21 cellular contexts compared by ENCODE assay signal in the genomic region with DNA sequence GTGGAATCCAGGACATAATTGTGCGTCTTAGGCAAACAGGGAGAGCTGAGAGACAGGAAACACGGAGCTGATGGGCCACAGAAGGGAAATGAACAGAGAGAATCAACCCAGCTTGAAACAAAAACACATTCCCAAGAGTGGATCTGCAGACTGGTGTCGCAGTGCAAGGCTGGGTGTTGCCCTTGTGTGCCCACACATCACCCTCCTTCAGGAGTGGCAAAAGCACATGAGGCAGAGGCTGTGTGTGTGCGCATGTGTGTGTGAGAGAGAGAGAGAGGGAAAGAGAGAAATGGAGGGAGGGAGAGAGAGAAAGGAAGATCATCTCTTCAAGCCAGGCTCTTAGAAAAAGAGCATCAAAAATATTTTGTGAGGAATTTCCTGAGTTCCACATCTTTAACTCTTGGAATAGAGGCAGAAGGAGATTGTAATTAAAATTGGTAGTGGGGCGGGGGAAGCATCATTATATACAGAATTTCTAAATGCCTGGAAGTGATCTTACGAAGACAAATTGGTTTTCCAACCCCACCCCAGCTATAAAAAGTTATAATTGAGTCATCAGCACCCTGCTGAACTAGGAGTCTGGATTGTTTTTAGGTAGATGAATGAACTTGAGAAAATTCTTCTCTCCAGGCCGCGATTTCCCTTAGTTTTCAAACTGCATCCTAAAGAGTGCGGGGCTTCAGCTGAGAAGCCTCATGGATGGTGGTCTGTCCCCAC.
"Had no signal": no experiment of that assay in that cellular context is flagged by ENCODE, and none has a peak within 500 bp of the region (broad histone marks: within the 10 kb centered on the region; RNA-seq: fewer than 3 reads in every experiment).

No MANE protein-coding gene starts in this region.

- H3K27ac ChIP-seq: left ventricle myocardium inferior, ovary, skin epidermis, stomach, testis, thyroid gland, transverse colon, upper lobe of left lung, vagina had no signal

- DNase-seq: islet precursor cell; left ventricle myocardium inferior; midbrain; mucosa of descending colon; naive thymus-derived CD4-positive, alpha-beta T cell; ovary; retina; right cardiac atrium; stimulated activated CD4-positive, alpha-beta T cell treated with anti-CD3 and anti-CD28 coated beads, Interleukin-12 subunit alpha, Interleukin-12 subunit beta, amount 100 ng/mL, for 4 hours; stimulated activated CD4-positive, alpha-beta T cell treated with anti-CD3 and anti-CD28 coated beads, Interleukin-15, amount 100 ng/mL, for 24 hours; stimulated activated CD4-positive, alpha-beta T cell treated with anti-CD3 and anti-CD28 coated beads, Interleukin-2, amount 100 ng/mL, for 24 hours; stimulated activated CD4-positive, alpha-beta T cell treated with anti-CD3 and anti-CD28 coated beads, Interleukin-4, amount 100 ng/mL, for 1 hour; stimulated activated naive B cell treated with anti-CD40 and anti-IgM and Interleukin-4, amounts not matched to agents 10 μg/mL and 1 μg/mL and 100 μg/mL, for 72 hours; stimulated activated naive CD8-positive, alpha-beta T cell treated with anti-CD3 and anti-CD28 coated beads, Interleukin-15, Interleukin-2, amounts not matched to agents 100 U/mL and 50 U/mL, for 24 hours; stomach; testis; thyroid gland; transverse colon; upper lobe of left lung had no signal
